16 cellular contexts compared by ENCODE assay signal in genomic region chr15:57382222-57382621, GRCh38. TPM values are rescaled to one million over a fixed set of nuclear protein-coding genes. Genes with fewer than 3 reads are reported as not detected.
DNase-seq lines count a peak whose midpoint lies in the region; ATAC-seq and TF ChIP-seq lines count a peak whose summit lies in the region.
"Had no signal": no experiment of that assay in that cellular context is flagged by ENCODE, and none has a peak within 500 bp of the region (broad histone marks: within the 10 kb centered on the region; RNA-seq: fewer than 3 reads in every experiment).

No MANE protein-coding gene starts in this region.

- intact Hi-C loops in right cardiac atrium (cut with DNase I) = no loop called here
- intact Hi-C loops in OCI-LY7 (cut with micrococcal nuclease; ENCODE audit: unreplicated experiment) = no loop called here

- ATAC-seq in right cardiac atrium = no peak
- no peak for ATAC-seq in omental fat pad (ENCODE audit: low FRiP score)
- ATAC-seq: T-helper 17 cell had no signal

- H3K79me2 ChIP-seq in OCI-LY7 (ENCODE audit: insufficient read depth, low read depth, low read length) = no peaks in the 10 kb centered on the region

- H3K27ac ChIP-seq in cardiac muscle cell (peak overlapping the region; percentile 79), right cardiac atrium (ENCODE audit: low read length) (no peak overlapping the region), duodenal mucosa (ENCODE audit: low read depth, low read length) (peak overlapping the region; percentile 10), OCI-LY7 (ENCODE audit: low read depth, low read length, poor library complexity, severe bottlenecking) (no peak overlapping the region)
- H3K27ac ChIP-seq: neutrophil had no signal

- POLR2A ChIA-PET in OCI-LY7 (lab: Charles Lee) = no interaction called here

- H3K4me1 ChIP-seq in cardiac muscle cell (ENCODE audit: low read depth) (peaks cover 73% of the 10 kb centered on the region), right cardiac atrium (ENCODE audit: control insufficient read depth, insufficient read depth, low read length) (no peaks in the 10 kb centered on the region), duodenal mucosa (ENCODE audit: control insufficient read depth in 1 of 2, insufficient read depth in 2 of 2, low read length in 2 of 2) (peaks cover 0 to 12% of the 10 kb centered on the region in 2 donors), OCI-LY7 (ENCODE audit: insufficient read depth, low read length, poor library complexity, severe bottlenecking) (no peaks in the 10 kb centered on the region)

- H3K36me3 ChIP-seq in cardiac muscle cell (no peaks in the 10 kb centered on the region), duodenal mucosa (ENCODE audit: control insufficient read depth in 1 of 2, insufficient read depth in 2 of 2, low read length in 2 of 2) (no peaks in the 10 kb centered on the region), OCI-LY7 (ENCODE audit: insufficient read depth, low read length) (no peaks in the 10 kb centered on the region)
- H3K36me3 ChIP-seq: ascending aorta, neutrophil had no signal

- TF ChIP-seq CTCF in cardiac muscle cell (IDR thresholded peaks at IDR 0.05; ENCODE audit: low read depth, low read length) (no peak), mesothelial cell of epicardium (IDR thresholded peaks at IDR 0.05; ENCODE audit: unreplicated experiment) (no peak), omental fat pad (IDR thresholded peaks at IDR 0.05) (no peak), OCI-LY7 (conservative IDR thresholded peaks at IDR 0.05; ENCODE audit: low read length) (no peak)

- peaks cover 3% of the 10 kb centered on the region for H3K36me3 Mint-ChIP-seq in mesothelial cell of epicardium

- peak overlapping the region; percentile 8 for H3K4me3 ChIP-seq in cardiac muscle cell
- no peak overlapping the region for H3K4me3 ChIP-seq in right cardiac atrium (ENCODE audit: low read length)
- no peak overlapping the region for H3K4me3 ChIP-seq in duodenal mucosa (ENCODE audit: low read depth in 1 of 2, low read length in 2 of 2)
- no peak overlapping the region for H3K4me3 ChIP-seq in OCI-LY7 (ENCODE audit: low read depth, low read length, poor library complexity, severe bottlenecking)
- H3K4me3 ChIP-seq: ascending aorta, K562 had no signal

- no peaks in the 10 kb centered on the region for H4K20me1 ChIP-seq in OCI-LY7 (ENCODE audit: insufficient read depth, low read length)

- H3K9ac ChIP-seq in duodenal mucosa (ENCODE audit: low read depth in 1 of 2, low read length in 2 of 2) = no peak overlapping the region

- peaks cover 64% of the 10 kb centered on the region for H3K4me1 Mint-ChIP-seq in mesothelial cell of epicardium
- H3K4me1 Mint-ChIP-seq: activated CD4-positive, alpha-beta T cell treated with anti-CD3 and anti-CD28 coated beads, Interleukin-2, amount 10 ng/mL, durations not matched to agents 7 days and 5 days had no signal

- H3K9me3 ChIP-seq in cardiac muscle cell (ENCODE audit: low read depth) = no peaks in the 10 kb centered on the region
- no peaks in the 10 kb centered on the region for H3K9me3 ChIP-seq in right cardiac atrium (ENCODE audit: control insufficient read depth, low read length)
- no peaks in the 10 kb centered on the region for H3K9me3 ChIP-seq in duodenal mucosa (ENCODE audit: control insufficient read depth in 1 of 2, low read length in 2 of 2)
- no peaks in the 10 kb centered on the region for H3K9me3 ChIP-seq in OCI-LY7 (ENCODE audit: low read length)
- H3K9me3 ChIP-seq: ascending aorta, neutrophil had no signal

- H3K27ac Mint-ChIP-seq in mesothelial cell of epicardium = peak overlapping the region; percentile 30
- H3K27ac Mint-ChIP-seq: activated CD4-positive, alpha-beta T cell treated with anti-CD3 and anti-CD28 coated beads, Interleukin-2, amount 10 ng/mL, durations not matched to agents 7 days and 5 days; T-helper 17 cell had no signal

- H3K27me3 ChIP-seq in cardiac muscle cell (no peaks in the 10 kb centered on the region), right cardiac atrium (ENCODE audit: control insufficient read depth, insufficient read depth) (no peaks in the 10 kb centered on the region), duodenal mucosa (ENCODE audit: control insufficient read depth in 1 of 2, insufficient read depth in 2 of 2, low read length in 2 of 2) (peaks cover 0 to 4% of the 10 kb centered on the region in 2 donors)
- H3K27me3 ChIP-seq: ascending aorta had no signal

- DNase-seq in cardiac muscle cell (ENCODE audit: low read depth in 1 of 2, low spot score in 1 of 2) = no peak
- no peak for DNase-seq in right cardiac atrium
- no peak for DNase-seq in mesothelial cell of epicardium (ENCODE audit: low spot score in 2 of 2, unreplicated experiment in 2 of 2)
- no peak for DNase-seq in omental fat pad (ENCODE audit: low spot score)
- DNase-seq in activated gamma-delta T cell (lab: John Stamatoyannopoulos, UW) = no peak
- DNase-seq in SW480 (ENCODE audit: low spot score) = no peak
- DNase-seq in OCI-LY7 (ENCODE audit: low spot score) = no peak
- DNase-seq: activated CD4-positive, alpha-beta T cell treated with anti-CD3 and anti-CD28 coated beads, Interleukin-2, amount 10 ng/mL, durations not matched to agents 7 days and 5 days; effector memory CD4-positive, alpha-beta T cell; stimulated activated CD4-positive, alpha-beta T cell treated with anti-CD3 and anti-CD28 coated beads, Interleukin-12 subunit alpha, Interleukin-12 subunit beta, amount 100 ng/mL, for 4 hours; T-helper 17 cell; trophoblast cell had no signal

- CTCF ChIA-PET in OCI-LY7 (lab: Charles Lee; ENCODE audit: unreplicated experiment) = no interaction called here

- no peak overlapping the region for H3K4me2 ChIP-seq in OCI-LY7 (ENCODE audit: low read length)

- no peaks in the 10 kb centered on the region for H3K9me2 ChIP-seq in OCI-LY7 (ENCODE audit: insufficient read depth, low read length)

- no peak overlapping the region for H2AFZ ChIP-seq in OCI-LY7 (ENCODE audit: low read length)

- H3K9me3 Mint-ChIP-seq in mesothelial cell of epicardium = no peaks in the 10 kb centered on the region
- H3K9me3 Mint-ChIP-seq: activated CD4-positive, alpha-beta T cell treated with anti-CD3 and anti-CD28 coated beads, Interleukin-2, amount 10 ng/mL, durations not matched to agents 7 days and 5 days had no signal

- 48% methylated on average over 7 of the region's 7 CpGs for WGBS in right cardiac atrium

- H3K27me3 Mint-ChIP-seq in mesothelial cell of epicardium (ENCODE audit: low read depth) = no peaks in the 10 kb centered on the region

- BruUV-seq in OCI-LY7 (replicated peaks; lab: Mats Ljungman, UMichigan) = no TSS peak

- H3K4me3 Mint-ChIP-seq in mesothelial cell of epicardium = no peak overlapping the region
- H3K4me3 Mint-ChIP-seq: activated CD4-positive, alpha-beta T cell treated with anti-CD3 and anti-CD28 coated beads, Interleukin-2, amount 10 ng/mL, durations not matched to agents 7 days and 5 days; T-helper 17 cell had no signal

RNA-seq across cellular contexts. Expression of gene CGNL1, which starts 5.9 kb away (rescaled TPM):
- total RNA-seq in cardiac muscle cell (97.4 and 134 TPM in 2 replicates), right cardiac atrium (10 to 100 TPM; 48.6 to 59.9 (median 53.1) TPM), mesothelial cell of epicardium (34.1 to 36.4 TPM (median 35.7 TPM) in 3 replicates), omental fat pad (10 to 100 TPM in 1 of 4 donors, 1 to 10 TPM in 3; 4.7 to 13.7 (median 7.3) TPM), OCI-LY7 (2022) (0.04 TPM in 1 of 2 replicates, not detected in the other)
- polyA plus RNA-seq in cardiac muscle cell (62.9 and 75.4 TPM in 2 replicates), right cardiac atrium (12.7 TPM)
- total RNA-seq in OCI-LY7 (2014; rRNA removed; shearing (Covaris generic)) = not detected in 2 replicates
- total RNA-seq: activated CD4-positive, alpha-beta T cell treated with anti-CD3 and anti-CD28 coated beads, Interleukin-2, amount 10 ng/mL, durations not matched to agents 7 days and 5 days; T-helper 17 cell had no signal

Comparison
In these comparisons a context has a peak if more than half of its experiments do, and no peak if none do; other contexts are left out.
1. H3K27ac ChIP-seq: peak in cardiac muscle cell (single experiment) and duodenal mucosa (single experiment); none in right cardiac atrium (single experiment) and OCI-LY7 (single experiment).
2. RNA of gene CGNL1, which starts 5.9 kb away (total RNA-seq): 97.4 to 134 TPM in cardiac muscle cell, 48.6 to 59.9 TPM in right cardiac atrium, 34.1 to 36.4 TPM in mesothelial cell of epicardium and 4.7 to 13.7 TPM in omental fat pad; 0.04 TPM in OCI-LY7; every median in the first group is over 4 times any median in the second.